25 cellular contexts compared by ENCODE assay signal in genomic region chr17:48254896-48255295, GRCh38.
DNase-seq lines count a peak whose midpoint lies in the region; FAIRE-seq and TF ChIP-seq lines count a peak whose summit lies in the region.
"Had no signal": no experiment of that assay in that cellular context is flagged by ENCODE, and none has a peak within 500 bp of the region (broad histone marks: within the 10 kb centered on the region; RNA-seq: fewer than 3 reads in every experiment).

No MANE protein-coding gene starts in this region.

- H3K79me1 ChIP-seq in H1 (ENCODE audit: low read depth, low read length): no peaks in the 10 kb centered on the region

- DNase-seq in NCI-H146 (lab: John Stamatoyannopoulos, UW) (peak; percentile 11), NCI-H146 treated with DMSO at 0.1 percent for 48 hours (lab: John Stamatoyannopoulos, UW; ENCODE audit: unreplicated experiment) (no peak), NCI-H774 (lab: John Stamatoyannopoulos, UW) (peak; percentile 26), H1 (ENCODE audit: low read depth in 1 of 2, low spot score in 2 of 2) (no peak), smooth muscle cell (lab: John Stamatoyannopoulos, UW; ENCODE audit: unreplicated experiment) (no peak), RCC 7860 (ENCODE audit: low spot score) (no peak), HFFc6 (no peak), NOMO-1 (lab: John Stamatoyannopoulos, UW; ENCODE audit: unreplicated experiment in 2 of 2) (no peak)
- DNase-seq: 8988T; activated CD4-positive, CD25-positive, alpha-beta regulatory T cell treated with anti-CD3 and anti-CD28 coated beads, Interleukin-2, amount 50 U/mL, for 72 hours; body of pancreas; H9; hippocampal formation; kidney glomerular epithelial cell; MV-4-11; naive thymus-derived CD8-positive, alpha-beta T cell; NCI-H2081 treated with DMSO at 0.1 percent for 48 hours; NCI-H524; stimulated activated CD4-positive, alpha-beta T cell treated with anti-CD3 and anti-CD28 coated beads, Interleukin-2, amount 100 ng/mL, for 48 hours; upper lobe of right lung had no signal

- no peak overlapping the region for H3K27ac Mint-ChIP-seq in HFFc6
- H3K27ac Mint-ChIP-seq: activated naive CD8-positive, alpha-beta T cell; H9; progenitor cell of endocrine pancreas had no signal

- TF ChIP-seq EP300 in H1 (IDR thresholded peaks at IDR 0.05; ENCODE audit: borderline replicate concordance in 1 of 2, low read depth in 2 of 2, low read length in 2 of 2): no peak

- no peak overlapping the region for H4K8ac ChIP-seq in H1 (ENCODE audit: extremely low read depth, insufficient read depth, low read length)

- peaks cover 15% of the 10 kb centered on the region for H3K27me3 Mint-ChIP-seq in HFFc6 (ENCODE audit: insufficient read depth)
- H3K27me3 Mint-ChIP-seq: activated naive CD8-positive, alpha-beta T cell; naive thymus-derived CD8-positive, alpha-beta T cell had no signal

- no peak overlapping the region for H3K18ac ChIP-seq in H1 (ENCODE audit: extremely low read depth, low read length)

- TF ChIP-seq CTCF in H1 (IDR thresholded peaks at IDR 0.05; ENCODE audit: control extremely low read depth in 1 of 3, insufficient read depth in 1 of 3, low read depth in 1 of 3, low read length in 3 of 3) (no peak), smooth muscle cell (IDR thresholded peaks at IDR 0.05; ENCODE audit: borderline replicate concordance, insufficient read depth, poor library complexity, severe bottlenecking) (no peak), HFFc6 (IDR thresholded peaks at IDR 0.05) (no peak)

- H3K36me3 ChIP-seq in H1 (ENCODE audit: control insufficient read depth in 2 of 4, insufficient read depth in 4 of 4, low read length in 3 of 4) (no peaks in the 10 kb centered on the region), smooth muscle cell (ENCODE audit: low read depth) (no peaks in the 10 kb centered on the region)
- H3K36me3 ChIP-seq: BLaER1, SJSA1, upper lobe of right lung had no signal

- no peak overlapping the region for H3K56ac ChIP-seq in H1 (replicated peaks; ENCODE audit: insufficient read length, low read depth, low read length)

- POLR2A ChIA-PET in H1 (lab: Charles Lee; ENCODE audit: partially characterized antibody): interaction anchor here (0.7 to 1.2 kb wide), 3 partner anchors 8 to 52 kb away, joined by 3 to 4 read pairs (median 3); no protein-coding TSS in a partner anchor

- H3K23me2 ChIP-seq in H1 (ENCODE audit: low read depth, low read length): no peaks in the 10 kb centered on the region

- H3K9me3 ChIP-seq in H1 (ENCODE audit: insufficient read depth in 2 of 2, low read depth in 1 of 2, low read length in 1 of 2): no peaks in the 10 kb centered on the region
- H3K9me3 ChIP-seq in smooth muscle cell (replicated peaks; ENCODE audit: low read depth): no peaks in the 10 kb centered on the region
- H3K9me3 ChIP-seq: BLaER1, body of pancreas, SJSA1, upper lobe of right lung had no signal

- peaks cover 0 to 4% (median 0%) of the 10 kb centered on the region in 4 experiments; a peak in 1 of 7 replicates for H3K4me1 ChIP-seq in H1 (replicated peaks in 1 of 4; ENCODE audit: control insufficient read depth in 3 of 4, insufficient read depth in 4 of 4, low read length in 3 of 4)
- no peaks in the 10 kb centered on the region for H3K4me1 ChIP-seq in smooth muscle cell (ENCODE audit: low read depth)
- H3K4me1 ChIP-seq: BLaER1, SJSA1, upper lobe of right lung had no signal

- H3K4me1 Mint-ChIP-seq in HFFc6 (ENCODE audit: low read depth): no peaks in the 10 kb centered on the region

- H2BK20ac ChIP-seq in H1 (ENCODE audit: low read length): no peak overlapping the region

- no peaks in the 10 kb centered on the region for H3F3A ChIP-seq in smooth muscle cell (ENCODE audit: low read depth)

- no peak overlapping the region for H4K91ac ChIP-seq in H1 (replicated peaks; ENCODE audit: insufficient read length, low read length)

- no peak overlapping the region for H2BK15ac ChIP-seq in H1 (ENCODE audit: low read length)

- H2AFZ ChIP-seq in H1 (ENCODE audit: low read length): 0 out of 2 replicates have a peak overlapping the region, but pooled peaks have one; percentile 28
- H2AFZ ChIP-seq in smooth muscle cell (ENCODE audit: low read depth): peak overlapping the region; percentile 69

- H4K5ac ChIP-seq in H1 (ENCODE audit: insufficient read length, low read depth, low read length): no peak overlapping the region

- H3K27me3 ChIP-seq in H1 (replicated peaks in 1 of 4; ENCODE audit: control insufficient read depth in 3 of 4, extremely low read depth in 1 of 4, insufficient read depth in 3 of 4, low read length in 3 of 4) (no peaks in the 10 kb centered on the region; a peak in 1 of 7 replicates), smooth muscle cell (ENCODE audit: low read depth) (peaks cover 28% of the 10 kb centered on the region)
- H3K27me3 ChIP-seq: BLaER1, body of pancreas, SJSA1 had no signal

- no peak overlapping the region for H2BK12ac ChIP-seq in H1 (ENCODE audit: low read depth, low read length)

- CTCF ChIA-PET in H1 (lab: Charles Lee; ENCODE audit: partially characterized antibody): interaction anchor here (0.7 to 2.4 kb wide), 7 partner anchors 9 to 220 kb away, joined by 3 to 12 read pairs (median 3); no protein-coding TSS in a partner anchor

- no peaks in the 10 kb centered on the region for H3K36me3 Mint-ChIP-seq in HFFc6 (ENCODE audit: low read depth)

- H3K79me2 ChIP-seq in H1 (ENCODE audit: control insufficient read depth in 1 of 2, insufficient read depth in 2 of 2, low read length in 2 of 2): no peaks in the 10 kb centered on the region
- H3K79me2 ChIP-seq in smooth muscle cell (ENCODE audit: low read depth): no peaks in the 10 kb centered on the region

- H3K27ac ChIP-seq in H1 (ENCODE audit: low read depth, low read length) (no peak overlapping the region), smooth muscle cell (ENCODE audit: low read depth) (no peak overlapping the region)
- H3K27ac ChIP-seq: BLaER1, body of pancreas, coronary artery, SJSA1, upper lobe of right lung had no signal

- FAIRE-seq in H1 (lab: Jason Lieb, UNC) (no peak), RCC 7860 (lab: Jason Lieb, UNC) (no peak)

- H3K9ac ChIP-seq in H1 (replicated peaks in 1 of 4; ENCODE audit: extremely low read depth in 1 of 4, low read depth in 3 of 4, low read length in 3 of 4): no peak overlapping the region
- H3K9ac ChIP-seq in smooth muscle cell (ENCODE audit: low read depth): no peak overlapping the region
- H3K9ac ChIP-seq: BLaER1 had no signal

- H3K23ac ChIP-seq in H1 (ENCODE audit: insufficient read length): no peak overlapping the region

- 45% methylated on average over 1 of the region's 1 CpG; no CpG with 5 or more reads in 1 of the 2 experiments for WGBS in H1 (ENCODE audit: extremely low coverage in 1 of 2, insufficient coverage in 1 of 2, insufficient read length in 1 of 2, insufficient replicate concordance in 2 of 2, low coverage in 1 of 2, low lambda C conversion rate in 2 of 2, missing lambda C conversion rate in 1 of 2), 2 experiments
- 32% methylated on average over 1 of the region's 1 CpG for WGBS in smooth muscle cell (ENCODE audit: low lambda C conversion rate)

- H4K20me1 ChIP-seq in H1 (replicated peaks in 1 of 2; ENCODE audit: control insufficient read depth in 1 of 2, insufficient read depth in 2 of 2, low read length in 2 of 2) (no peaks in the 10 kb centered on the region), smooth muscle cell (ENCODE audit: low read depth) (no peaks in the 10 kb centered on the region)
- H4K20me1 ChIP-seq: BLaER1 had no signal

- H3K14ac ChIP-seq in H1 (ENCODE audit: insufficient read length): no peak overlapping the region

- no peak for TF ChIP-seq RAD21 in H1 (IDR thresholded peaks at IDR 0.05 in 1 of 2, conservative IDR thresholded peaks at IDR 0.05 in 1 of 2; ENCODE audit: low read depth in 2 of 2, low read length in 2 of 2)

- H2AK5ac ChIP-seq in H1 (ENCODE audit: low read depth, low read length): no peak overlapping the region

- H3K9me3 Mint-ChIP-seq in HFFc6: no peaks in the 10 kb centered on the region
- H3K9me3 Mint-ChIP-seq: H9; naive thymus-derived CD8-positive, alpha-beta T cell had no signal

- H2BK120ac ChIP-seq in H1 (replicated peaks; ENCODE audit: low read depth, low read length): no peak overlapping the region

- H3K4me3 ChIP-seq in H1 (ENCODE audit: extremely low read depth in 1 of 4, insufficient read depth in 2 of 4, low read depth in 3 of 4, low read length in 4 of 4) (no peak overlapping the region), smooth muscle cell (no peak overlapping the region)
- H3K4me3 ChIP-seq: BLaER1, body of pancreas, coronary artery, SJSA1, upper lobe of right lung had no signal

- no peak overlapping the region for H2BK5ac ChIP-seq in H1 (ENCODE audit: low read depth, low read length)

- no peak overlapping the region for H3K4me3 Mint-ChIP-seq in HFFc6
- H3K4me3 Mint-ChIP-seq: activated naive CD8-positive, alpha-beta T cell; H9; naive thymus-derived CD8-positive, alpha-beta T cell had no signal

- peak in 1 of 2 experiments; percentile 19; a peak in 1 of 3 replicates for TF ChIP-seq POLR2A in H1 (IDR thresholded peaks at IDR 0.05; ENCODE audit: control extremely low read depth in 1 of 2, low read depth in 2 of 2, low read length in 2 of 2)

- H3K4ac ChIP-seq in H1 (replicated peaks; ENCODE audit: insufficient read length, low read depth, low read length): no peak overlapping the region

- no peak overlapping the region for H3K4me2 ChIP-seq in H1 (ENCODE audit: insufficient read depth in 1 of 2, low read depth in 2 of 2, low read length in 2 of 2)
- no peak overlapping the region for H3K4me2 ChIP-seq in smooth muscle cell
- H3K4me2 ChIP-seq: BLaER1 had no signal

TF ChIP-seq in H1, 55 proteins besides CTCF, POLR2A, EP300 and RAD21:
- TF ChIP-seq RBBP5 (IDR thresholded peaks at IDR 0.05; ENCODE audit: borderline replicate concordance, low read depth, low read length) (no peak), TAF1 (IDR thresholded peaks at IDR 0.05; ENCODE audit: low read depth, low read length) (peak; percentile 29; the same call in 1 of the 2 replicates), CREB1 (IDR thresholded peaks at IDR 0.05) (peak; percentile 75), SIN3A (conservative IDR thresholded peaks at IDR 0.05 in 1 of 2, IDR thresholded peaks at IDR 0.05 in 1 of 2; ENCODE audit: low read depth in 1 of 2, low read length in 2 of 2) (no peak), RNF2 (IDR thresholded peaks at IDR 0.05; ENCODE audit: borderline replicate concordance, low read depth, low read length, missing control alignments, poor library complexity, severe bottlenecking) (no peak), TCF12 (IDR thresholded peaks at IDR 0.05; ENCODE audit: low read depth, low read length) (no peak)

Comparison
In these comparisons a context has a peak if more than half of its experiments do, and no peak if none do; other contexts are left out.
1. DNase-seq: peak in NCI-H146 (single experiment) and NCI-H774 (single experiment); none in NCI-H146 treated with DMSO at 0.1 percent for 48 hours (single experiment), H1 (0 of 2), smooth muscle cell (single experiment), RCC 7860 (single experiment), HFFc6 (single experiment) and NOMO-1 (0 of 2).